In genomic region chr16:69339289-69340094, GRCh38 we compare ENCODE assay signal across 8 cellular contexts. TPM values are rescaled to one million over a fixed set of nuclear protein-coding genes. Genes with fewer than 3 reads are reported as not detected.
DNase-seq lines count a peak whose midpoint lies in the region; ATAC-seq lines count a peak whose summit lies in the region.

TSS of gene COG8 (minus strand) at chr16:69339564. CDS start at chr16:69339552, 12 bp downstream.
TSS of gene NIP7 (plus strand) at chr16:69339772. CDS start at chr16:69339830, 58 bp downstream.

- ATAC-seq in GM21528 (IDR thresholded peaks at IDR 0.05; ENCODE audit: low FRiP score, unreplicated experiment), result peak; percentile 84

- H3K27me3 Mint-ChIP-seq in IgD-negative memory B cell, result no peaks in the 10 kb centered on the region

- peak within 1 kb of the TSS; percentile 95 to 99 (median 98) for H3K4me3 Mint-ChIP-seq in IgD-negative memory B cell

- H3K36me3 Mint-ChIP-seq in IgD-negative memory B cell, result peaks cover 8% of the 10 kb centered on the region

- H3K4me1 Mint-ChIP-seq in IgD-negative memory B cell, result peaks cover 24 to 35% (median 30%) of the 10 kb centered on the region in 3 donors

- peak within 1 kb of the TSS; percentile 79 to 97 (median 86) for H3K27ac Mint-ChIP-seq in IgD-negative memory B cell

- H3K9me3 Mint-ChIP-seq in IgD-negative memory B cell, result no peaks in the 10 kb centered on the region

- DNase-seq in DMS153 (lab: John Stamatoyannopoulos, UW), result peak; percentile 98
- DNase-seq in OCI-M1 (lab: John Stamatoyannopoulos, UW), result peak; percentile 99
- peak; percentile 91 for DNase-seq in activated T-cell treated with anti-CD3 and anti-CD28 coated beads for 24 hours (ENCODE audit: low read depth)
- peak; percentile 91 for DNase-seq in epidermal melanocyte (ENCODE audit: insufficient read length, low spot score)
- peak; percentile 97 for DNase-seq in middle frontal gyrus (ENCODE audit: extremely low spot score, low spot score)
- DNase-seq in stimulated activated CD8-positive, alpha-beta memory T cell treated with anti-CD3 and anti-CD28 coated beads, Interleukin-2, amount 100 ng/mL, for 48 hours (ENCODE audit: low read depth in 2 of 2), result peak; percentile 83 to 88

RNA-seq across cellular contexts. Expression of gene COG8, which starts in this region (rescaled TPM):
- 42.9 TPM for polyA plus RNA-seq in IgD-negative memory B cell

RNA-seq across cellular contexts. Expression of gene NIP7, which starts in this region (rescaled TPM):
- polyA plus RNA-seq in IgD-negative memory B cell, result 22.8 TPM

Comparison
In these comparisons a context has a peak if more than half of its experiments do, and no peak if none do; other contexts are left out.
1. Peak in every context shown above with its lines: DNase-seq and ATAC-seq.